ENCODE assay signal across 1 cellular context in genomic region chr1:241735493-241735926, GRCh38.
TF ChIP-seq lines count a peak whose summit lies in the region.
"Not testable (repeated sequence)": the region's sequence is repeated elsewhere in the genome, so short reads cannot be mapped to it uniquely, and the experiment has no call there.

No MANE protein-coding gene starts in this region.

TF ChIP-seq in K562, 482 proteins besides CTCF, POLR2A, EP300 and RAD21 (continued from another document and continues in another):
- TF ChIP-seq TEAD4 (IDR thresholded peaks at IDR 0.05; ENCODE audit: low read length) (0 out of 2 replicates have a peak, but pooled peaks have one; percentile 20), HLTF (IDR thresholded peaks at IDR 0.05) (peak; percentile 77; the same call in 1 of the 2 replicates), POLR2B (IDR thresholded peaks at IDR 0.05; ENCODE audit: low read depth, partially characterized antibody) (peak; percentile 30), ARID1B (IDR thresholded peaks at IDR 0.05) (peak; percentile 84), ZNF407 (IDR thresholded peaks at IDR 0.05; ENCODE audit: low read depth) (0 out of 2 replicates have a peak, but pooled peaks have one; percentile 27), SMARCC2 (IDR thresholded peaks at IDR 0.05; ENCODE audit: low read depth) (peak; percentile 31; the same call in 1 of the 2 replicates), CBFA2T3 (IDR thresholded peaks at IDR 0.05) (peak; percentile 77), TRIM24 (IDR thresholded peaks at IDR 0.05) (peak; percentile 43 to 67; a peak in 2 of 4 replicates), ZNF280A (IDR thresholded peaks at IDR 0.05; ENCODE audit: low read depth, partially characterized antibody) (peak; percentile 47), ZNF384 (IDR thresholded peaks at IDR 0.05; ENCODE audit: low read depth, low read length) (peak; percentile 91), BCLAF1 (IDR thresholded peaks at IDR 0.05; ENCODE audit: borderline replicate concordance in 1 of 2, control insufficient read depth in 1 of 2, low read depth in 2 of 2, low read length in 1 of 2) (0 out of 4 replicates have a peak, but pooled peaks of 1 of the 2 experiments have one; percentile 48), EP400 (IDR thresholded peaks at IDR 0.05) (0 out of 2 replicates have a peak, but pooled peaks have one; percentile 2), MTA2 (IDR thresholded peaks at IDR 0.05; ENCODE audit: low read depth) (peak; percentile 37; the same call in 1 of the 2 replicates), NR2C2 (tag; IDR thresholded peaks at IDR 0.05) (peak; percentile 24; the same call in 1 of the 2 replicates), NFIC (IDR thresholded peaks at IDR 0.05) (peak; percentile 42), C11orf30 (IDR thresholded peaks at IDR 0.05; ENCODE audit: low read depth) (peak; percentile 83; the same call in 1 of the 2 replicates), ZNF316 (IDR thresholded peaks at IDR 0.05) (peak; percentile 84), MGA (IDR thresholded peaks at IDR 0.05) (0 out of 2 replicates have a peak, but pooled peaks have one; percentile 31), ZBTB5 (IDR thresholded peaks at IDR 0.05) (0 out of 2 replicates have a peak, but pooled peaks have one; percentile 24), HDGF (IDR thresholded peaks at IDR 0.05) (peak; percentile 96), HDAC2 (IDR thresholded peaks at IDR 0.05) (peak; percentile 79; the same call in 1 of the 2 replicates), BCOR (IDR thresholded peaks at IDR 0.05) (peak; percentile 62; the same call in 1 of the 2 replicates), SMARCA5 (IDR thresholded peaks at IDR 0.05) (peak; percentile 85; the same call in 1 of the 2 replicates), MCM7 (IDR thresholded peaks at IDR 0.05) (peak; percentile 72 to 86; a peak in 2 of 4 replicates), TAL1 (IDR thresholded peaks at IDR 0.05) (peak; percentile 69), FOXK2 (conservative IDR thresholded peaks at IDR 0.05 in 1 of 2, IDR thresholded peaks at IDR 0.05 in 1 of 2; ENCODE audit: low read depth in 2 of 2) (peak in 1 of 2 experiments; percentile 18; a peak in 2 of 4 replicates), ZEB2 (IDR thresholded peaks at IDR 0.05) (peak; percentile 69; the same call in 1 of the 2 replicates), NCOA1 (IDR thresholded peaks at IDR 0.05; ENCODE audit: low read depth) (peak; percentile 62)
- TF ChIP-seq TEAD4 (CRISPR knock-in tag; IDR thresholded peaks at IDR 0.05; ENCODE audit: borderline replicate concordance); NR2C2 (CRISPR knock-in tag; IDR thresholded peaks at IDR 0.05): not testable (repeated sequence)
